1 cellular context compared by ENCODE assay signal in the genomic region with DNA sequence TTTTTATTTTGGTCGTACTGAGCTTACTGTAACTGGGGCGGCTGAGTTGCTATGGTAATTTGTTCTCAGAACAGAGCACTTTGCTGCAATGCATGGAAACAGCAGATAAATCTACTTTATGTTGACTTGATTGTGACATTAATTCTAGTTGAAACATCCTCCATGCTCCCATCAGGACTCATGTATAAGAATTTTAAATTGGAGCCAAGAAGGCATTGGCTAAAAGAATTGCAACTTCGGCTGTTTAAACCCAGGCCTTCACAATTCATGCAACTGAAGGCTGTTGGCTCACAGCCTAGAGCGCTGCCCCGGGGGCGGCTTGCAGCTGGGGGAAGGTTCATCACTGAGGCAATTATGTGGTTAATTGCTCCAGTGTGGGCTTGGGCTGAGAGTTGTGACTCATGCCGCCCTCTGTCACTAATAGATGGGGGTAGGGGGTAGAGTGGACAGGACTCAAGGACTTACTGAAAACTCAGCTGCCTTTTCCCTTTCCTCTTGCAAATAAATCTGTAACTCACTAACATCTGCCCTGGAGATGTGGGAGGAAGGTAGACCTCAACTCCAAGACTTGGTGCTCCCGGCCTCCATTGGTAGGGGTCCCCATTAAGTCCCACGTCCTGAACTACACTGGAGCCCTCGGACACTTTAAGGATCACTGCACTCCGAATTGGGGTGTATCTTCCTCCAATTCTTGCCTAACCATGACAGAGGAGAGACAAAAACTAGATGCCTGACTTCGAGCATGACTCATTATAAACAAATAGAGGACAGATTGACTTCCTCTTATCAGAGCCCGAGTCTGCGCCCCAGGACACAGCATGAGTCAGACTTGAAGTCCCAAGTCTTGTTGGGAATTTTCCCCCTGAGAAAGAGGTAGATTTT.
TF ChIP-seq lines count a peak whose summit lies in the region.

No MANE protein-coding gene starts in this region.

TF ChIP-seq in K562, 482 proteins besides CTCF, POLR2A, EP300 and RAD21 (continued from another document and continues in another):
- TF ChIP-seq, protein P1, sequence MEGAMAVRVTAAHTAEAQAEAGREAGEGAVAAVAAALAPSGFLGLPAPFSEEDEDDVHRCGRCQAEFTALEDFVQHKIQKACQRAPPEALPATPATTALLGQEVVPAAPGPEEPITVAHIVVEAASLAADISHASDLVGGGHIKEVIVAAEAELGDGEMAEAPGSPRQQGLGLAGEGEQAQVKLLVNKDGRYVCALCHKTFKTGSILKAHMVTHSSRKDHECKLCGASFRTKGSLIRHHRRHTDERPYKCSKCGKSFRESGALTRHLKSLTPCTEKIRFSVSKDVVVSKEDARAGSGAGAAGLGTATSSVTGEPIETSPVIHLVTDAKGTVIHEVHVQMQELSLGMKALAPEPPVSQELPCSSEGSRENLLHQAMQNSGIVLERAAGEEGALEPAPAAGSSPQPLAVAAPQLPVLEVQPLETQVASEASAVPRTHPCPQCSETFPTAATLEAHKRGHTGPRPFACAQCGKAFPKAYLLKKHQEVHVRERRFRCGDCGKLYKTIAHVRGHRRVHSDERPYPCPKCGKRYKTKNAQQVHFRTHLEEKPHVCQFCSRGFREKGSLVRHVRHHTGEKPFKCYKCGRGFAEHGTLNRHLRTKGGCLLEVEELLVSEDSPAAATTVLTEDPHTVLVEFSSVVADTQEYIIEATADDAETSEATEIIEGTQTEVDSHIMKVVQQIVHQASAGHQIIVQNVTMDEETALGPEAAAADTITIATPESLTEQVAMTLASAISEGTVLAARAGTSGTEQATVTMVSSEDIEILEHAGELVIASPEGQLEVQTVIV (CRISPR knock-in tag; IDR thresholded peaks at IDR 0.05; ENCODE audit: borderline replicate concordance), result no peak
- no peak for TF ChIP-seq SAFB (IDR thresholded peaks at IDR 0.05; ENCODE audit: borderline replicate concordance, low read depth, low read length)
- peak; percentile 76 for TF ChIP-seq FOS (IDR thresholded peaks at IDR 0.05; ENCODE audit: extremely low read depth, insufficient read length)
- TF ChIP-seq YBX1 (IDR thresholded peaks at IDR 0.05), result no peak
- TF ChIP-seq ZNF253 (CRISPR knock-in tag; conservative IDR thresholded peaks at IDR 0.05), result no peak
- TF ChIP-seq NR4A1 (CRISPR knock-in tag; IDR thresholded peaks at IDR 0.05), result no peak
- TF ChIP-seq NR4A1 (tag; IDR thresholded peaks at IDR 0.05), result no peak
- TF ChIP-seq NUFIP1 (IDR thresholded peaks at IDR 0.05; ENCODE audit: partially characterized antibody), result no peak
- no peak for TF ChIP-seq TARDBP (IDR thresholded peaks at IDR 0.05)
- no peak for TF ChIP-seq NFE2L1 (tag; IDR thresholded peaks at IDR 0.05; ENCODE audit: borderline replicate concordance, low read depth)
- TF ChIP-seq POLR2AphosphoS2 (IDR thresholded peaks at IDR 0.05; ENCODE audit: low read length), result no peak
- TF ChIP-seq, protein P2, sequence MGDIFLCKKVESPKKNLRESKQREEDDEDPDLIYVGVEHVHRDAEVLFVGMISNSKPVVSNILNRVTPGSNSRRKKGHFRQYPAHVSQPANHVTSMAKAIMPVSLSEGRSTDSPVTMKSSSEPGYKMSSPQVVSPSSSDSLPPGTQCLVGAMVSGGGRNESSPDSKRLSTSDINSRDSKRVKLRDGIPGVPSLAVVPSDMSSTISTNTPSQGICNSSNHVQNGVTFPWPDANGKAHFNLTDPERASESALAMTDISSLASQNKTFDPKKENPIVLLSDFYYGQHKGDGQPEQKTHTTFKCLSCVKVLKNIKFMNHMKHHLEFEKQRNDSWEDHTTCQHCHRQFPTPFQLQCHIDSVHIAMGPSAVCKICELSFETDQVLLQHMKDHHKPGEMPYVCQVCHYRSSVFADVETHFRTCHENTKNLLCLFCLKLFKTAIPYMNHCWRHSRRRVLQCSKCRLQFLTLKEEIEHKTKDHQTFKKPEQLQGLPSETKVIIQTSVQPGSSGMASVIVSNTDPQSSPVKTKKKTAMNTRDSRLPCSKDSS (IDR thresholded peaks at IDR 0.05; ENCODE audit: low read depth, partially characterized antibody), result no peak
- peak; percentile 64 for TF ChIP-seq CBFA2T3 (IDR thresholded peaks at IDR 0.05)
- no peak for TF ChIP-seq POLR3G (IDR thresholded peaks at IDR 0.05; ENCODE audit: extremely low read depth, insufficient read length, insufficient replicate concordance)
- no peak for TF ChIP-seq SIRT6 (IDR thresholded peaks at IDR 0.05; ENCODE audit: low read depth, low read length)
- TF ChIP-seq RB1 (IDR thresholded peaks at IDR 0.05; ENCODE audit: low read depth), result no peak
- no peak for TF ChIP-seq SMAD1 (IDR thresholded peaks at IDR 0.05; ENCODE audit: low read depth, low read length, partially characterized antibody)
- TF ChIP-seq RFX7 (CRISPR knock-in tag; IDR thresholded peaks at IDR 0.05), result no peak
- no peak for TF ChIP-seq BRD4 (IDR thresholded peaks at IDR 0.05)
- TF ChIP-seq, protein P3, sequence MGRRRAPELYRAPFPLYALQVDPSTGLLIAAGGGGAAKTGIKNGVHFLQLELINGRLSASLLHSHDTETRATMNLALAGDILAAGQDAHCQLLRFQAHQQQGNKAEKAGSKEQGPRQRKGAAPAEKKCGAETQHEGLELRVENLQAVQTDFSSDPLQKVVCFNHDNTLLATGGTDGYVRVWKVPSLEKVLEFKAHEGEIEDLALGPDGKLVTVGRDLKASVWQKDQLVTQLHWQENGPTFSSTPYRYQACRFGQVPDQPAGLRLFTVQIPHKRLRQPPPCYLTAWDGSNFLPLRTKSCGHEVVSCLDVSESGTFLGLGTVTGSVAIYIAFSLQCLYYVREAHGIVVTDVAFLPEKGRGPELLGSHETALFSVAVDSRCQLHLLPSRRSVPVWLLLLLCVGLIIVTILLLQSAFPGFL (CRISPR knock-in tag; IDR thresholded peaks at IDR 0.05), result no peak
- TF ChIP-seq COPS2 (conservative IDR thresholded peaks at IDR 0.05), result no peak
- TF ChIP-seq, protein P4, sequence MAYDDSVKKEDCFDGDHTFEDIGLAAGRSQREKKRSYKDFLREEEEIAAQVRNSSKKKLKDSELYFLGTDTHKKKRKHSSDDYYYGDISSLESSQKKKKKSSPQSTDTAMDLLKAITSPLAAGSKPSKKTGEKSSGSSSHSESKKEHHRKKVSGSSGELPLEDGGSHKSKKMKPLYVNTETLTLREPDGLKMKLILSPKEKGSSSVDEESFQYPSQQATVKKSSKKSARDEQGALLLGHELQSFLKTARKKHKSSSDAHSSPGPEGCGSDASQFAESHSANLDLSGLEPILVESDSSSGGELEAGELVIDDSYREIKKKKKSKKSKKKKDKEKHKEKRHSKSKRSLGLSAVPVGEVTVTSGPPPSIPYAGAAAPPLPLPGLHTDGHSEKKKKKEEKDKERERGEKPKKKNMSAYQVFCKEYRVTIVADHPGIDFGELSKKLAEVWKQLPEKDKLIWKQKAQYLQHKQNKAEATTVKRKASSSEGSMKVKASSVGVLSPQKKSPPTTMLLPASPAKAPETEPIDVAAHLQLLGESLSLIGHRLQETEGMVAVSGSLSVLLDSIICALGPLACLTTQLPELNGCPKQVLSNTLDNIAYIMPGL (CRISPR knock-in tag; IDR thresholded peaks at IDR 0.05), result no peak
- TF ChIP-seq PCBP2 (IDR thresholded peaks at IDR 0.05; ENCODE audit: low read depth, low read length, poor library complexity, severe bottlenecking), result no peak
- no peak for TF ChIP-seq TSC22D4 (tag; IDR thresholded peaks at IDR 0.05)
- peak; percentile 31; the same call in 1 of the 2 replicates for TF ChIP-seq MAFG (tag; conservative IDR thresholded peaks at IDR 0.05)
- no peak for TF ChIP-seq ASH1L (IDR thresholded peaks at IDR 0.05; ENCODE audit: borderline replicate concordance, low read depth, partially characterized antibody)
- no peak for TF ChIP-seq ZBTB8A (IDR thresholded peaks at IDR 0.05; ENCODE audit: partially characterized antibody)
- no peak for TF ChIP-seq ZNF699 (CRISPR knock-in tag; IDR thresholded peaks at IDR 0.05; ENCODE audit: insufficient replicate concordance)
- no peak for TF ChIP-seq U2AF1 (optimal IDR thresholded peaks at IDR 0.05; ENCODE audit: low read depth, low read length)
- no peak for TF ChIP-seq SREBF2 (CRISPR knock-in tag; IDR thresholded peaks at IDR 0.05)
- TF ChIP-seq ATF7 (IDR thresholded peaks at IDR 0.05), result peak; percentile 80
- TF ChIP-seq, protein P5, sequence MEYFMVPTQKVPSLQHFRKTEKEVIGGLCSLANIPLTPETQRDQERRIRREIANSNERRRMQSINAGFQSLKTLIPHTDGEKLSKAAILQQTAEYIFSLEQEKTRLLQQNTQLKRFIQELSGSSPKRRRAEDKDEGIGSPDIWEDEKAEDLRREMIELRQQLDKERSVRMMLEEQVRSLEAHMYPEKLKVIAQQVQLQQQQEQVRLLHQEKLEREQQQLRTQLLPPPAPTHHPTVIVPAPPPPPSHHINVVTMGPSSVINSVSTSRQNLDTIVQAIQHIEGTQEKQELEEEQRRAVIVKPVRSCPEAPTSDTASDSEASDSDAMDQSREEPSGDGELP (CRISPR knock-in tag; IDR thresholded peaks at IDR 0.05; ENCODE audit: borderline replicate concordance), result peak; percentile 54; the same call in 1 of the 2 replicates
- TF ChIP-seq, protein P6, sequence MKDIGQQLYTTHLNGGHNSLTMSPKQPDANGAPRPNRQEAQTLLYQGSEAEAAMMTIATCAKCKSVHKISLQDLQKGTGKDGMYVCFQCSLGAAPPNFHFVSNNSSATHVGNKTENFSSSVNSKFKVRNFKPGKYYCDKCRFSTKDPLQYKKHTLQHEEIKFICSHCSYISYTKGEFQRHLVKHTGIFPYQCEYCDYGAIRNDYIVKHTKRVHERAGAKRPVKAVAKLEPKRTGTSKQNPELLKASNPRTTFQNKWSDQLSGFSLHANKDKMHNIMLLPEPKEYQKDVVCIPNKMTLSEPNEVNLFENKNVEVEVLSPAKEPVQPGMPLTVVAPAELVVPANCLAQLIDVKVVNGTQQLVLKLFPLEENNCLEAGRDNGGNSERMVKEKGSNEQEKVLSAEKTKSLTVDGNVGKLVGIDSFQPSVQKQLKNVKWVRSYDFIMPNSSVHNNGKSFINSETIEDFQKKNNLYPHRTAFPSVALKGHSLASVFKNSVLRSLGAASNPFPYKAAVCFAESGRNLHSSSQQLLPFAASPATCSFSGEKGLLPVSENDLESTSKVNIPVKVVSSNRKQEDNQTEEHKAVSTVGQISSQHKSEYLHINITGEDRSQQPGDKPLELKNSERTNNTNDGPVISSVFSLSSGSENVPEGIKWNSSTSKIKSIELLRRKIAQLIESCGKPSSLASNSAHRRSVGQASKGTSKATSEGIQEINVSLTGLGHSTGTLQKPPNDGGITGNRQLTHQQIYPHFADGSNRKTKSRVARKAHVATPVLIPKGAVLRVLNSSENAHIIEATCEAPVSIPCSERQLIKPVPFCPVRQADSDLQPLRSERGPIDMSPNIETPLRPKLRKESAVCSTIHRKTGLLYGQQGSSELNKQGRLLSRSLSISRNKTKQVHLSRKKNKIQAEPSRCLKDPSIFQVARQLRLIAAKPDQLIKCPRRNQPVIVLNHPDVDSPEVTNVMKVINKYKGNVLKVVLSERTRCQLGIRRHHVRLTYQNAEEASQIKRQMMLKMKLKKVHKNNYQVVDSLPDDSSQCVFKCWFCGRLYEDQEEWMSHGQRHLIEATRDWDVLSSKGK (CRISPR knock-in tag; IDR thresholded peaks at IDR 0.05), result no peak
- no peak for TF ChIP-seq ARID2 (IDR thresholded peaks at IDR 0.05)
- TF ChIP-seq TRIM28 (IDR thresholded peaks at IDR 0.05), result no peak
- TF ChIP-seq, protein P7, sequence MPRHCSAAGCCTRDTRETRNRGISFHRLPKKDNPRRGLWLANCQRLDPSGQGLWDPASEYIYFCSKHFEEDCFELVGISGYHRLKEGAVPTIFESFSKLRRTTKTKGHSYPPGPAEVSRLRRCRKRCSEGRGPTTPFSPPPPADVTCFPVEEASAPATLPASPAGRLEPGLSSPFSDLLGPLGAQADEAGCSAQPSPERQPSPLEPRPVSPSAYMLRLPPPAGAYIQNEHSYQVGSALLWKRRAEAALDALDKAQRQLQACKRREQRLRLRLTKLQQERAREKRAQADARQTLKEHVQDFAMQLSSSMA (CRISPR knock-in tag; IDR thresholded peaks at IDR 0.05), result no peak
- TF ChIP-seq ARNT (IDR thresholded peaks at IDR 0.05), result peak in 1 of 2 experiments; percentile 22; a peak in 1 of 4 replicates
- no peak for TF ChIP-seq ZNF274 (IDR thresholded peaks at IDR 0.05; ENCODE audit: borderline replicate concordance, low read depth, low read length)
- no peak for TF ChIP-seq SP1 (CRISPR knock-in tag; IDR thresholded peaks at IDR 0.05)
- no peak for TF ChIP-seq ETV5 (CRISPR knock-in tag; IDR thresholded peaks at IDR 0.05; ENCODE audit: low read depth)
- no peak for TF ChIP-seq ESRRA (IDR thresholded peaks at IDR 0.05; ENCODE audit: borderline replicate concordance, low read depth)
- TF ChIP-seq, protein P8, sequence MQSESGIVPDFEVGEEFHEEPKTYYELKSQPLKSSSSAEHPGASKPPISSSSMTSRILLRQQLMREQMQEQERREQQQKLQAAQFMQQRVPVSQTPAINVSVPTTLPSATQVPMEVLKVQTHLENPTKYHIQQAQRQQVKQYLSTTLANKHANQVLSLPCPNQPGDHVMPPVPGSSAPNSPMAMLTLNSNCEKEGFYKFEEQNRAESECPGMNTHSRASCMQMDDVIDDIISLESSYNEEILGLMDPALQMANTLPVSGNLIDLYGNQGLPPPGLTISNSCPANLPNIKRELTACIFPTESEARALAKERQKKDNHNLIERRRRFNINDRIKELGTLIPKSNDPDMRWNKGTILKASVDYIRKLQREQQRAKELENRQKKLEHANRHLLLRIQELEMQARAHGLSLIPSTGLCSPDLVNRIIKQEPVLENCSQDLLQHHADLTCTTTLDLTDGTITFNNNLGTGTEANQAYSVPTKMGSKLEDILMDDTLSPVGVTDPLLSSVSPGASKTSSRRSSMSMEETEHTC (IDR thresholded peaks at IDR 0.05), result no peak
- TF ChIP-seq ZNF431 (CRISPR knock-in tag; IDR thresholded peaks at IDR 0.05), result no peak
- peak; percentile 44 for TF ChIP-seq NCOR1 (IDR thresholded peaks at IDR 0.05)
- no peak for TF ChIP-seq E2F3 (CRISPR knock-in tag; IDR thresholded peaks at IDR 0.05)
- TF ChIP-seq TAF15 (IDR thresholded peaks at IDR 0.05; ENCODE audit: low read depth, low read length), result no peak
- TF ChIP-seq, protein P9, sequence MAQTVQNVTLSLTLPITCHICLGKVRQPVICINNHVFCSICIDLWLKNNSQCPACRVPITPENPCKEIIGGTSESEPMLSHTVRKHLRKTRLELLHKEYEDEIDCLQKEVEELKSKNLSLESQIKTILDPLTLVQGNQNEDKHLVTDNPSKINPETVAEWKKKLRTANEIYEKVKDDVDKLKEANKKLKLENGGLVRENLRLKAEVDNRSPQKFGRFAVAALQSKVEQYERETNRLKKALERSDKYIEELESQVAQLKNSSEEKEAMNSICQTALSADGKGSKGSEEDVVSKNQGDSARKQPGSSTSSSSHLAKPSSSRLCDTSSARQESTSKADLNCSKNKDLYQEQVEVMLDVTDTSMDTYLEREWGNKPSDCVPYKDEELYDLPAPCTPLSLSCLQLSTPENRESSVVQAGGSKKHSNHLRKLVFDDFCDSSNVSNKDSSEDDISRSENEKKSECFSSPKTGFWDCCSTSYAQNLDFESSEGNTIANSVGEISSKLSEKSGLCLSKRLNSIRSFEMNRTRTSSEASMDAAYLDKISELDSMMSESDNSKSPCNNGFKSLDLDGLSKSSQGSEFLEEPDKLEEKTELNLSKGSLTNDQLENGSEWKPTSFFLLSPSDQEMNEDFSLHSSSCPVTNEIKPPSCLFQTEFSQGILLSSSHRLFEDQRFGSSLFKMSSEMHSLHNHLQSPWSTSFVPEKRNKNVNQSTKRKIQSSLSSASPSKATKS (CRISPR knock-in tag; IDR thresholded peaks at IDR 0.05), result no peak
- TF ChIP-seq TFAM (CRISPR knock-in tag; conservative IDR thresholded peaks at IDR 0.05), result no peak
- no peak for TF ChIP-seq ZNF175 (CRISPR knock-in tag; IDR thresholded peaks at IDR 0.05; ENCODE audit: low read depth)
- no peak for TF ChIP-seq HOXB6 (CRISPR knock-in tag; IDR thresholded peaks at IDR 0.05; ENCODE audit: borderline replicate concordance)
